17 cellular contexts compared by ENCODE assay signal in the genomic region with DNA sequence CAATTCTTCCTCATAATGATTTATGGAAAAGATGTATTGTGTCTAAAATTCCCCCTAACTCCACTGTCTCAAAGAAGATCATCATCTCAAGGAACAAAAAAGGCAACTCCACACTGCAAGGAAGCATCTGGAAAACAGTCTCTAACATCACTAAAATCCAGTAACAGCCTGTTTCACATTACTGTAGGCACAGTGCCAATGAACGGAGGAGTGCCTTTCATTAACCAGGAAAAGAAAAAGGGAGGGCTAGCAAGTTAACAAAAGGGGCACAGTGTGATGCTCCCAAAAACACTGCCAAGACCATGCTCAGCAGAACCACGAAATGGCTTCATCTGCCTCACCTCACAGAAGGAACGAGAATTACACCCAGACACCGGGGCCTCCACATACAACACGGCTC. TPM values are rescaled to one million over a fixed set of nuclear protein-coding genes. Genes with fewer than 3 reads are reported as not detected.
DNase-seq lines count a peak whose midpoint lies in the region; ATAC-seq, FAIRE-seq and TF ChIP-seq lines count a peak whose summit lies in the region.
"Had no signal": no experiment of that assay in that cellular context is flagged by ENCODE, and none has a peak within 500 bp of the region (broad histone marks: within the 10 kb centered on the region; RNA-seq: fewer than 3 reads in every experiment).

No MANE protein-coding gene starts in this region.

- no peak overlapping the region for H3K27ac Mint-ChIP-seq in endodermal cell
- H3K27ac Mint-ChIP-seq: dendritic cell treated with granulocyte-macrophage colony-stimulating factor and Interleukin-4, amounts not matched to agents 40 ng/mL and 50 ng/mL, for 4 days; IgD-negative memory B cell; stimulated activated naive CD8-positive, alpha-beta T cell treated with anti-CD3 and anti-CD28 coated beads, Interleukin-15, amount 100 ng/mL, for 72 hours had no signal

- H3K4me1 Mint-ChIP-seq in endodermal cell = peaks cover 10% of the 10 kb centered on the region
- H3K4me1 Mint-ChIP-seq: stimulated activated naive CD8-positive, alpha-beta T cell treated with anti-CD3 and anti-CD28 coated beads, Interleukin-15, amount 100 ng/mL, for 72 hours had no signal

- H3K36me3 Mint-ChIP-seq in endodermal cell (ENCODE audit: low read depth) = peaks cover 74% of the 10 kb centered on the region

- no peaks in the 10 kb centered on the region for H3K27me3 Mint-ChIP-seq in endodermal cell (ENCODE audit: insufficient read depth)
- H3K27me3 Mint-ChIP-seq: dendritic cell treated with granulocyte-macrophage colony-stimulating factor and Interleukin-4, amounts not matched to agents 40 ng/mL and 50 ng/mL, for 4 days; IgD-negative memory B cell; stimulated activated naive CD8-positive, alpha-beta T cell treated with anti-CD3 and anti-CD28 coated beads, Interleukin-15, amount 100 ng/mL, for 72 hours had no signal

- H3K4me3 ChIP-seq in AG10803 (ENCODE audit: low read length) = no peak overlapping the region
- no peak overlapping the region for H3K4me3 ChIP-seq in endodermal cell (ENCODE audit: low read length)
- H3K4me3 ChIP-seq: prostate gland had no signal

- ATAC-seq in SK-N-SH treated with all-trans-retinoic acid at 6 μM for 48 hours (no peak; the same call in 2 of the 3 replicates), foreskin keratinocyte (no peak), HG03039 (IDR thresholded peaks at IDR 0.05; ENCODE audit: unreplicated experiment) (no peak)
- ATAC-seq: stimulated activated naive CD8-positive, alpha-beta T cell treated with anti-CD3 and anti-CD28 coated beads, Interleukin-15, amount 100 ng/mL, for 72 hours had no signal

- H3K27ac ChIP-seq in foreskin keratinocyte (no peak overlapping the region), endodermal cell (ENCODE audit: low read depth, low read length) (no peak overlapping the region)
- H3K27ac ChIP-seq: prostate gland, RWPE1, WERI-Rb-1 had no signal

- H3K4me3 Mint-ChIP-seq in endodermal cell = no peak overlapping the region
- H3K4me3 Mint-ChIP-seq: dendritic cell treated with granulocyte-macrophage colony-stimulating factor and Interleukin-4, amounts not matched to agents 40 ng/mL and 50 ng/mL, for 4 days; IgD-negative memory B cell; stimulated activated naive CD8-positive, alpha-beta T cell treated with anti-CD3 and anti-CD28 coated beads, Interleukin-15, amount 100 ng/mL, for 72 hours had no signal

- WGBS in endodermal cell (ENCODE audit: insufficient coverage in 1 of 2, insufficient read length in 1 of 2), 2 experiments = 86 to 94% methylated on average over 1 to 5 of the region's 5 CpGs

- no peak for FAIRE-seq in GM19239 (lab: Jason Lieb, UNC)

- H3K9me3 Mint-ChIP-seq in endodermal cell = no peaks in the 10 kb centered on the region
- H3K9me3 Mint-ChIP-seq: dendritic cell treated with granulocyte-macrophage colony-stimulating factor and Interleukin-4, amounts not matched to agents 40 ng/mL and 50 ng/mL, for 4 days; IgD-negative memory B cell; stimulated activated naive CD8-positive, alpha-beta T cell treated with anti-CD3 and anti-CD28 coated beads, Interleukin-15, amount 100 ng/mL, for 72 hours had no signal

- H3K36me3 ChIP-seq in endodermal cell (ENCODE audit: control insufficient read depth, insufficient read depth, low read length) = peaks cover 66% of the 10 kb centered on the region
- H3K36me3 ChIP-seq: prostate gland had no signal

- H3K27me3 ChIP-seq in foreskin keratinocyte (no peaks in the 10 kb centered on the region), endodermal cell (ENCODE audit: control insufficient read depth, insufficient read depth, low read length, poor library complexity, severe bottlenecking) (no peaks in the 10 kb centered on the region)

- no peak for TF ChIP-seq CTCF in AG10803 (conservative IDR thresholded peaks at IDR 0.05; ENCODE audit: low read length)
- no peak for TF ChIP-seq CTCF in foreskin keratinocyte (conservative IDR thresholded peaks at IDR 0.05)
- no peak for TF ChIP-seq CTCF in endodermal cell (conservative IDR thresholded peaks at IDR 0.05)

- no peaks in the 10 kb centered on the region for H3K9me3 ChIP-seq in endodermal cell (ENCODE audit: control insufficient read depth, low read length)
- H3K9me3 ChIP-seq: prostate gland had no signal

- no peak overlapping the region for H3K9ac ChIP-seq in endodermal cell (ENCODE audit: extremely low read depth, low read length, poor library complexity, severe bottlenecking)

- peak; percentile 44 for DNase-seq in AG10803 (ENCODE audit: low read depth)
- DNase-seq in NCI-H128 (lab: John Stamatoyannopoulos, UW; ENCODE audit: unreplicated experiment) = peak; percentile 23
- DNase-seq in fibroblast of the conjunctiva (ENCODE audit: low read depth) = peak; percentile 32
- DNase-seq in foreskin keratinocyte = no peak
- no peak for DNase-seq in GM19239 (ENCODE audit: insufficient read length, low spot score)
- DNase-seq in endodermal cell = no peak
- DNase-seq: MV-4-11; NCI-H774; stimulated activated CD4-positive, alpha-beta T cell treated with anti-CD3 and anti-CD28 coated beads, Interleukin-12 subunit alpha, Interleukin-12 subunit beta, amount 100 ng/mL, for 4 hours; stimulated activated naive CD8-positive, alpha-beta T cell treated with anti-CD3 and anti-CD28 coated beads, Interleukin-15, amount 100 ng/mL, for 72 hours; WERI-Rb-1 had no signal

- no peaks in the 10 kb centered on the region for H3K4me1 ChIP-seq in foreskin keratinocyte
- H3K4me1 ChIP-seq in endodermal cell (ENCODE audit: control insufficient read depth, insufficient read depth, low read length) = peaks cover 3% of the 10 kb centered on the region
- H3K4me1 ChIP-seq: prostate gland had no signal

TF ChIP-seq in SK-N-SH treated with all-trans-retinoic acid at 6 μM for 48 hours, 23 proteins besides CTCF, POLR2A, EP300 and RAD21:
- TF ChIP-seq BACH2 (CRISPR knock-in tag; IDR thresholded peaks at IDR 0.05; ENCODE audit: borderline replicate concordance) (no peak), TCF4 (CRISPR knock-in tag; IDR thresholded peaks at IDR 0.05; ENCODE audit: borderline replicate concordance) (peak; percentile 64; the same call in 1 of the 2 replicates), ZFP3 (CRISPR knock-in tag; IDR thresholded peaks at IDR 0.05) (no peak), TOX (CRISPR knock-in tag; IDR thresholded peaks at IDR 0.05; ENCODE audit: borderline replicate concordance) (no peak), RARB (CRISPR knock-in tag; IDR thresholded peaks at IDR 0.05) (no peak), SNAI2 (CRISPR knock-in tag; IDR thresholded peaks at IDR 0.05) (no peak)

RNA-seq across cellular contexts. Expression of gene TMTC4, which starts 8.5 kb away (rescaled TPM):
- total RNA-seq in foreskin keratinocyte (10.6 and 10.7 TPM in 2 replicates), endodermal cell (10 to 100 TPM; 29.8 to 40.0 TPM)
- 2.9 and 3.6 TPM in 2 replicates for polyA plus RNA-seq in foreskin keratinocyte
- polyA plus RNA-seq in endodermal cell (2013, experiment 1 of 2) = 59.3 TPM
- polyA plus RNA-seq in endodermal cell (2013, experiment 2 of 2) = 55.8 TPM

Comparison
In these comparisons a context has a peak if more than half of its experiments do, and no peak if none do; other contexts are left out.
1. DNase-seq: peak in AG10803 (single experiment), NCI-H128 (single experiment) and fibroblast of the conjunctiva (single experiment); none in foreskin keratinocyte (0 of 2), GM19239 (single experiment) and endodermal cell (single experiment).